ENCODE assay signal across 12 cellular contexts in the genomic region with DNA sequence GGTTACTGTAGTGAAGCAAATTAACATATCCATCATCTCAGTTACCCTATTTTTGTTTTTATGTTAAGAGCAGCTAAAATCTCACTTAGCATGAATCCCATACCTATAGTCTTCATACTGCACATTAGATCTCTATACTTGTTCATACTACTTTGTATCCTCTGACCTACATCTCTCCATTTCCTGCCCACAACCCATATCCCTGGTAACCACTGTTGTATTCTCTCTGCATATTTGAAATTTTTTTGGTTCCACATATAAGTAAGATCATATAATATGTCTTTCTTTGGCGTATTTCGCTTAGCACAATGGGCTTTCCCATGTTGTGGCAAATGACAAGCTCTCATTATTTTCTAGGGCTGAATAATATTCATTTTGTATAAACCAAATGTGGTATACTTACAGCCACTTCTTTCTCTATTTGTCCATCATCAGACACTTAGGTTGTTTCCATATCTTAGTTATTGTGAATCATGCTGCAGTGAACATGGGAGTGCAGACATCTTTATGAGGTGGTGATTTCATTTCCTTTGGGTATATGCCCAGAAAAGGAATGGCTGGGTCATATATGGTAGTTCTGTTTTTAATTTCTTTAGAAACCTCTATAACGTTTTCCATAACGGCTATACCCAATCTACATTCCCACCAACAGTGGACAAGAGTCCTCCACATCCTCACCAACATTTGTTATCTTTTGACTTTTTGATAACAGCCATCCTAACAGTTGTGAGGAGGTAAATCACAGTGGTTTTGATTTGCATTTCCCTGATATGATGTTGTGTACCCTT. TPM values are rescaled to one million over a fixed set of nuclear protein-coding genes. Genes with fewer than 3 reads are reported as not detected.
A peak's percentile ranks its signal among the peaks of the same experiment; 100 is the strongest.
DNase-seq lines count a peak whose midpoint lies in the region; ATAC-seq and TF ChIP-seq lines count a peak whose summit lies in the region.
"Had no signal": no experiment of that assay in that cellular context is flagged by ENCODE, and none has a peak within 500 bp of the region (broad histone marks: within the 10 kb centered on the region; RNA-seq: fewer than 3 reads in every experiment).

No MANE protein-coding gene starts in this region.

- H3K36me3 Mint-ChIP-seq in activated naive CD8-positive, alpha-beta T cell treated with anti-CD3 and anti-CD28 coated beads, Interleukin-2, amount 10 ng/mL, durations not matched to agents 7 days and 5 days = peaks cover 65% of the 10 kb centered on the region
- H3K36me3 Mint-ChIP-seq in WTC11 = no peaks in the 10 kb centered on the region

- in situ Hi-C loops in GM23248 (cut with MboI) = no loop called here

- H3K4me1 Mint-ChIP-seq in activated naive CD8-positive, alpha-beta T cell treated with anti-CD3 and anti-CD28 coated beads, Interleukin-2, amount 10 ng/mL, durations not matched to agents 7 days and 5 days = peaks cover 76% of the 10 kb centered on the region
- no peaks in the 10 kb centered on the region for H3K4me1 Mint-ChIP-seq in WTC11
- H3K4me1 Mint-ChIP-seq: neural progenitor cell had no signal

- peaks cover 48% of the 10 kb centered on the region for H3K27me3 ChIP-seq in GM23248 (replicated peaks; ENCODE audit: insufficient read depth)
- H3K27me3 ChIP-seq: neural progenitor cell, SJSA1, stomach had no signal

- H3K9me3 ChIP-seq in GM23248 (ENCODE audit: low read depth) = no peaks in the 10 kb centered on the region
- H3K9me3 ChIP-seq: SJSA1, stomach had no signal

- no peak overlapping the region for H2AFZ ChIP-seq in GM23248
- H2AFZ ChIP-seq: neural progenitor cell had no signal

- peak; percentile 85 for ATAC-seq in activated naive CD8-positive, alpha-beta T cell treated with anti-CD3 and anti-CD28 coated beads, Interleukin-2, amount 10 ng/mL, durations not matched to agents 7 days and 5 days (ENCODE audit: low read depth)
- ATAC-seq in HG02973 (IDR thresholded peaks at IDR 0.05; ENCODE audit: unreplicated experiment) (no peak), WTC11 (no peak), HG02970 (IDR thresholded peaks at IDR 0.05; ENCODE audit: low FRiP score, unreplicated experiment) (no peak)

- H3K4me3 ChIP-seq in AG04449 (ENCODE audit: low read depth, low read length) = no peak overlapping the region
- H3K4me3 ChIP-seq in GM23248 = no peak overlapping the region
- H3K4me3 ChIP-seq: neural progenitor cell, SJSA1, stomach had no signal

- peak; percentile 49 for DNase-seq in AG04449 (ENCODE audit: low read depth, low spot score)
- DNase-seq in GM23248 = peak; percentile 77
- DNase-seq in activated naive CD8-positive, alpha-beta T cell treated with anti-CD3 and anti-CD28 coated beads, Interleukin-2, amount 10 ng/mL, durations not matched to agents 7 days and 5 days = no peak
- peak; percentile 47 for DNase-seq in glomerular visceral epithelial cell (ENCODE audit: extremely low spot score)
- DNase-seq in NCI-H2196 (lab: John Stamatoyannopoulos, UW; ENCODE audit: unreplicated experiment) = no peak
- no peak for DNase-seq in WTC11 (ENCODE audit: low spot score)
- DNase-seq: COR-L47, stomach had no signal

- H3K36me3 ChIP-seq in GM23248 (ENCODE audit: low read depth) = no peaks in the 10 kb centered on the region
- H3K36me3 ChIP-seq: neural progenitor cell, SJSA1, stomach had no signal

- no peaks in the 10 kb centered on the region for H4K20me1 ChIP-seq in GM23248 (ENCODE audit: insufficient read depth)

- peak overlapping the region; percentile 85 for H3K27ac Mint-ChIP-seq in activated naive CD8-positive, alpha-beta T cell treated with anti-CD3 and anti-CD28 coated beads, Interleukin-2, amount 10 ng/mL, durations not matched to agents 7 days and 5 days
- H3K27ac Mint-ChIP-seq in WTC11 = no peak overlapping the region
- H3K27ac Mint-ChIP-seq: neural progenitor cell had no signal

- no peak overlapping the region for H3K27ac ChIP-seq in GM23248
- H3K27ac ChIP-seq: neural progenitor cell, SJSA1, stomach had no signal

- H3K4me1 ChIP-seq in GM23248 (ENCODE audit: insufficient read depth) = peaks cover 11% of the 10 kb centered on the region; the same call in 1 of the 2 replicates
- H3K4me1 ChIP-seq: neural progenitor cell, SJSA1, stomach had no signal

- H3F3A ChIP-seq in GM23248 (ENCODE audit: insufficient read depth) = peaks cover 11% of the 10 kb centered on the region

- POLR2A ChIA-PET in AG04449 (lab: Yijun Ruan, JAX) (no interaction called here), WTC11 (lab: Charles Lee) (no interaction called here)
- POLR2A ChIA-PET in activated naive CD8-positive, alpha-beta T cell treated with anti-CD3 and anti-CD28 coated beads, Interleukin-2, amount 10 ng/mL, durations not matched to agents 7 days and 5 days (lab: Charles Lee) = interaction anchor here (1.0 to 1.9 kb wide), 4 partner anchors 10 to 79 kb away, joined by 3 to 8 read pairs (median 3); no protein-coding TSS in a partner anchor

- peak overlapping the region; percentile 8 for H3K4me2 ChIP-seq in GM23248 (ENCODE audit: unreplicated experiment)
- H3K4me2 ChIP-seq: neural progenitor cell had no signal

- H3K9ac ChIP-seq in GM23248 = no peak overlapping the region
- H3K9ac ChIP-seq: neural progenitor cell had no signal

- peaks cover 18% of the 10 kb centered on the region for H3K9me3 Mint-ChIP-seq in activated naive CD8-positive, alpha-beta T cell treated with anti-CD3 and anti-CD28 coated beads, Interleukin-2, amount 10 ng/mL, durations not matched to agents 7 days and 5 days
- peaks cover 26% of the 10 kb centered on the region for H3K9me3 Mint-ChIP-seq in WTC11

- CTCF ChIA-PET in AG04449 (lab: Yijun Ruan, JAX) = interaction anchor here (1.1 kb wide), 1 partner anchor 137 kb away, joined by 3 read pairs; no protein-coding TSS in a partner anchor
- CTCF ChIA-PET in WTC11 (lab: Charles Lee) = no interaction called here

- no peaks in the 10 kb centered on the region for H3K9me2 ChIP-seq in GM23248 (ENCODE audit: insufficient read depth)

- peak overlapping the region; percentile 36 for H3K4me3 Mint-ChIP-seq in activated naive CD8-positive, alpha-beta T cell treated with anti-CD3 and anti-CD28 coated beads, Interleukin-2, amount 10 ng/mL, durations not matched to agents 7 days and 5 days
- H3K4me3 Mint-ChIP-seq in WTC11 = no peak overlapping the region
- H3K4me3 Mint-ChIP-seq: neural progenitor cell had no signal

- no peaks in the 10 kb centered on the region for H3K27me3 Mint-ChIP-seq in activated naive CD8-positive, alpha-beta T cell treated with anti-CD3 and anti-CD28 coated beads, Interleukin-2, amount 10 ng/mL, durations not matched to agents 7 days and 5 days
- no peaks in the 10 kb centered on the region for H3K27me3 Mint-ChIP-seq in WTC11 (ENCODE audit: low read depth)

- H3K79me2 ChIP-seq in GM23248 (ENCODE audit: insufficient read depth) = no peaks in the 10 kb centered on the region

- TF ChIP-seq CTCF in AG04449 (IDR thresholded peaks at IDR 0.05; ENCODE audit: insufficient read depth, low read length, missing control alignments) (no peak), WTC11 (IDR thresholded peaks at IDR 0.05) (no peak)

- 29 to 34% methylated on average over 4 of the region's 4 CpGs for WGBS in GM23248 (ENCODE audit: low coverage in 1 of 2, low lambda C conversion rate in 2 of 2, missing lambda C conversion rate in 2 of 2), 2 experiments

TF ChIP-seq in WTC11, 78 proteins besides CTCF, POLR2A, EP300 and RAD21:
- TF ChIP-seq ARID4B (CRISPR knock-in tag; IDR thresholded peaks at IDR 0.05; ENCODE audit: borderline replicate concordance) = no peak
- TF ChIP-seq JAZF1 (CRISPR knock-in tag; IDR thresholded peaks at IDR 0.05) = no peak
- TF ChIP-seq RELA (CRISPR knock-in tag; IDR thresholded peaks at IDR 0.05; ENCODE audit: borderline replicate concordance) = no peak
- TF ChIP-seq FOXP1 (CRISPR knock-in tag; IDR thresholded peaks at IDR 0.05; ENCODE audit: borderline replicate concordance) = no peak
- no peak for TF ChIP-seq ZNF232 (CRISPR knock-in tag; IDR thresholded peaks at IDR 0.05)
- no peak for TF ChIP-seq MAX (CRISPR knock-in tag; IDR thresholded peaks at IDR 0.05)
- no peak for TF ChIP-seq SOX15 (CRISPR knock-in tag; IDR thresholded peaks at IDR 0.05)
TF ChIP-seq in WTC11: peak in this region for 0.

RNA-seq across cellular contexts. Expression of gene BACH2, which starts 39.8 kb away (rescaled TPM):
- total RNA-seq in GM23248 (2014; rRNA removed; shearing (Covaris generic)) = under 0.01 TPM in 2 replicates
- not detected in 2 replicates for polyA plus RNA-seq in GM23248 (2016; fragmentation: Nextera tagmentation; extraction: Ambion mirVana)
- 10 to 100 TPM; 61.7 to 65.8 TPM for total RNA-seq in activated naive CD8-positive, alpha-beta T cell treated with anti-CD3 and anti-CD28 coated beads, Interleukin-2, amount 10 ng/mL, durations not matched to agents 7 days and 5 days
- 3.9 to 5.9 TPM (median 4.5 TPM) in 3 replicates for total RNA-seq in WTC11 (2021)

Comparison
In these comparisons a context has a peak if more than half of its experiments do, and no peak if none do; other contexts are left out.
1. DNase-seq: peak in AG04449 (single experiment), GM23248 (single experiment) and glomerular visceral epithelial cell (single experiment); none in activated naive CD8-positive, alpha-beta T cell treated with anti-CD3 and anti-CD28 coated beads, Interleukin-2, amount 10 ng/mL, durations not matched to agents 7 days and 5 days (single experiment), NCI-H2196 (single experiment) and WTC11 (single experiment).